ENCODE assay signal across 14 cellular contexts in genomic region chr2:26640781-26641564, GRCh38. TPM values are rescaled to one million over a fixed set of nuclear protein-coding genes. Genes with fewer than 3 reads are reported as not detected.
DNase-seq lines count a peak whose midpoint lies in the region; ATAC-seq and TF ChIP-seq lines count a peak whose summit lies in the region.
"Had no signal": no experiment of that assay in that cellular context is flagged by ENCODE, and none has a peak within 500 bp of the region (broad histone marks: within the 10 kb centered on the region; RNA-seq: fewer than 3 reads in every experiment).

CIB4 (minus strand) TSS chr2:26641366; CDS start chr2:26641314, 52 bp downstream.

- no peaks in the 10 kb centered on the region for H3K36me3 Mint-ChIP-seq in GM23338 (ENCODE audit: low read depth)
- H3K36me3 Mint-ChIP-seq: stimulated activated naive B cell treated with anti-CD40 and anti-IgM and Interleukin-4, amounts not matched to agents 10 μg/mL and 1 μg/mL and 100 μg/mL, for 72 hours had no signal

- ATAC-seq in GM23338, result peak; percentile 26; the same call in 2 of the 3 replicates
- no peak for ATAC-seq in HG03196 (IDR thresholded peaks at IDR 0.05; ENCODE audit: unreplicated experiment)
- no peak for ATAC-seq in HG03045 (IDR thresholded peaks at IDR 0.05; ENCODE audit: unreplicated experiment)

- no peaks in the 10 kb centered on the region for H3F3A ChIP-seq in GM23338 (replicated peaks; ENCODE audit: low read depth)

- no peak within 1 kb of the TSS for H2BK15ac ChIP-seq in neuronal stem cell (ENCODE audit: low read length)

- no peak within 1 kb of the TSS for H4K8ac ChIP-seq in neuronal stem cell (ENCODE audit: low read depth, low read length)

- H3K4me1 Mint-ChIP-seq in GM23338, result peaks cover 22% of the 10 kb centered on the region
- H3K4me1 Mint-ChIP-seq: stimulated activated naive B cell treated with anti-CD40 and anti-IgM and Interleukin-4, amounts not matched to agents 10 μg/mL and 1 μg/mL and 100 μg/mL, for 72 hours had no signal

- H3K27me3 ChIP-seq in GM23338 (ENCODE audit: insufficient read depth) (no peaks in the 10 kb centered on the region), neuronal stem cell (ENCODE audit: control insufficient read depth in 3 of 3, insufficient read depth in 3 of 3, low read depth in 1 of 3, low read length in 3 of 3) (peaks cover 0 to 26% (median 0%) of the 10 kb centered on the region in 3 experiments)

- H2BK120ac ChIP-seq in neuronal stem cell (ENCODE audit: low read depth, low read length), result no peak within 1 kb of the TSS

- H3K4me3 ChIP-seq in GM23338 (no peak within 1 kb of the TSS), epithelial cell of esophagus (ENCODE audit: low read length) (no peak within 1 kb of the TSS), neuronal stem cell (ENCODE audit: low read length in 2 of 2) (no peak within 1 kb of the TSS)
- H3K4me3 ChIP-seq: MG63 had no signal

- no peak within 1 kb of the TSS for H3K4me3 Mint-ChIP-seq in GM23338
- H3K4me3 Mint-ChIP-seq: stimulated activated naive B cell treated with anti-CD40 and anti-IgM and Interleukin-4, amounts not matched to agents 10 μg/mL and 1 μg/mL and 100 μg/mL, for 72 hours had no signal

- peaks cover 0 to 3% of the 10 kb centered on the region in 2 donors for H3K9me3 ChIP-seq in neuronal stem cell (replicated peaks in 1 of 2; ENCODE audit: control insufficient read depth in 2 of 2, insufficient read depth in 1 of 2, low read depth in 1 of 2, low read length in 2 of 2)
- H3K9me3 ChIP-seq: MG63 had no signal

- H3K4me1 ChIP-seq in GM23338 (ENCODE audit: insufficient read depth), result peaks cover 7% of the 10 kb centered on the region; the same call in 1 of the 2 replicates
- peaks cover 14 to 16% of the 10 kb centered on the region in 2 donors for H3K4me1 ChIP-seq in neuronal stem cell (ENCODE audit: control insufficient read depth in 2 of 2, insufficient read depth in 1 of 2, low read depth in 1 of 2, low read length in 2 of 2)

- DNase-seq in GM23338 (ENCODE audit: low spot score) (peak; percentile 59), NCI-H2196 (lab: John Stamatoyannopoulos, UW; ENCODE audit: unreplicated experiment) (peak; percentile 73), epithelial cell of esophagus (ENCODE audit: low read depth) (peak; percentile 52), neuronal stem cell (ENCODE audit: low spot score) (no peak), SKM-1 (lab: John Stamatoyannopoulos, UW; ENCODE audit: unreplicated experiment) (no peak), NCI-H774 (lab: John Stamatoyannopoulos, UW) (no peak)
- DNase-seq: activated gamma-delta T cell; MG63; stimulated activated CD4-positive, alpha-beta T cell treated with anti-CD3 and anti-CD28 coated beads, Interleukin-4, amount 100 ng/mL, for 24 hours; stimulated activated naive B cell treated with anti-CD40 and anti-IgM and Interleukin-4, amounts not matched to agents 10 μg/mL and 1 μg/mL and 100 μg/mL, for 72 hours had no signal

- peaks cover 7% of the 10 kb centered on the region for H3K27me3 Mint-ChIP-seq in GM23338 (ENCODE audit: insufficient read depth, low read depth, poor library complexity)

- H3K4me2 ChIP-seq in GM23338, result no peak within 1 kb of the TSS
- no peak within 1 kb of the TSS for H3K4me2 ChIP-seq in neuronal stem cell (ENCODE audit: insufficient read depth, low read length, poor library complexity, severe bottlenecking)

- H2AFZ ChIP-seq in GM23338 (peak within 1 kb of the TSS; percentile 83), neuronal stem cell (ENCODE audit: low read length) (peak within 1 kb of the TSS; percentile 69)

- H3K4ac ChIP-seq in neuronal stem cell (ENCODE audit: low read length), result peak within 1 kb of the TSS; percentile 26

- H3K36me3 ChIP-seq in GM23338 (ENCODE audit: insufficient read depth), result no peaks in the 10 kb centered on the region
- H3K36me3 ChIP-seq in neuronal stem cell (replicated peaks in 1 of 2; ENCODE audit: control insufficient read depth in 2 of 2, insufficient read depth in 2 of 2, low read length in 2 of 2), result no peaks in the 10 kb centered on the region
- H3K36me3 ChIP-seq: MG63 had no signal

- no peaks in the 10 kb centered on the region for H3K79me1 ChIP-seq in neuronal stem cell (ENCODE audit: low read depth, low read length)

- peak within 1 kb of the TSS; percentile 68 for H2AK5ac ChIP-seq in neuronal stem cell (ENCODE audit: low read depth, low read length)

- H2BK12ac ChIP-seq in neuronal stem cell (ENCODE audit: low read length), result peak within 1 kb of the TSS; percentile 78

- TF ChIP-seq CTCF in GM23338 (conservative IDR thresholded peaks at IDR 0.05; ENCODE audit: low read depth in 2 of 2), result no peak
- TF ChIP-seq CTCF in epithelial cell of esophagus (IDR thresholded peaks at IDR 0.05; ENCODE audit: insufficient read depth, low read depth, low read length, missing control alignments), result no peak

- H2BK5ac ChIP-seq in neuronal stem cell (ENCODE audit: low read length), result no peak within 1 kb of the TSS

- no peaks in the 10 kb centered on the region for H3K9me2 ChIP-seq in GM23338 (ENCODE audit: insufficient read depth)

- no peaks in the 10 kb centered on the region for H4K20me1 ChIP-seq in GM23338 (replicated peaks; ENCODE audit: insufficient read depth)

- WGBS in neuronal stem cell (ENCODE audit: extremely low coverage in 2 of 2, insufficient read length in 2 of 2, insufficient replicate concordance in 1 of 2), 2 donors, result no CpG with 5 or more reads among the region's 8 CpGs

- peak within 1 kb of the TSS; percentile 76 for H3K18ac ChIP-seq in neuronal stem cell (ENCODE audit: low read length)

- H4K91ac ChIP-seq in neuronal stem cell (ENCODE audit: low read depth, low read length, poor library complexity), result no peak within 1 kb of the TSS

- H3K9me3 Mint-ChIP-seq in GM23338, result no peaks in the 10 kb centered on the region
- H3K9me3 Mint-ChIP-seq: stimulated activated naive B cell treated with anti-CD40 and anti-IgM and Interleukin-4, amounts not matched to agents 10 μg/mL and 1 μg/mL and 100 μg/mL, for 72 hours had no signal

- no peak within 1 kb of the TSS for H3K27ac Mint-ChIP-seq in GM23338
- H3K27ac Mint-ChIP-seq: stimulated activated naive B cell treated with anti-CD40 and anti-IgM and Interleukin-4, amounts not matched to agents 10 μg/mL and 1 μg/mL and 100 μg/mL, for 72 hours had no signal

- no peak within 1 kb of the TSS for H3K23ac ChIP-seq in neuronal stem cell (ENCODE audit: low read depth, low read length, poor library complexity)

- H3K27ac ChIP-seq in GM23338 (ENCODE audit: low read depth) (no peak within 1 kb of the TSS), neuronal stem cell (replicated peaks; ENCODE audit: low read length) (no peak within 1 kb of the TSS)

- no peak within 1 kb of the TSS for H3K9ac ChIP-seq in neuronal stem cell (ENCODE audit: low read depth, low read length, poor library complexity)

- no peaks in the 10 kb centered on the region for H3K79me2 ChIP-seq in GM23338 (replicated peaks; ENCODE audit: insufficient read depth)

- H3K14ac ChIP-seq in neuronal stem cell (ENCODE audit: low read length), result no peak within 1 kb of the TSS

TF ChIP-seq in GM23338, 12 proteins besides CTCF, POLR2A, EP300 and RAD21 (continues in another document):
- TF ChIP-seq NANOG (IDR thresholded peaks at IDR 0.05; ENCODE audit: borderline replicate concordance) (no peak), CREB1 (CRISPR knock-in tag; IDR thresholded peaks at IDR 0.05; ENCODE audit: low read depth) (no peak), POLR2AphosphoS5 (IDR thresholded peaks at IDR 0.05; ENCODE audit: low read depth) (no peak), EZH2 (IDR thresholded peaks at IDR 0.05; ENCODE audit: low read depth, unreplicated experiment) (no peak), ZNF331 (CRISPR knock-in tag; IDR thresholded peaks at IDR 0.05; ENCODE audit: low read depth) (no peak), STAT1 (IDR thresholded peaks at IDR 0.05; ENCODE audit: unreplicated experiment) (no peak), EZH2phosphoT487 (IDR thresholded peaks at IDR 0.05; ENCODE audit: unreplicated experiment) (no peak), JUNB (IDR thresholded peaks at IDR 0.05; ENCODE audit: unreplicated experiment) (no peak), REST (IDR thresholded peaks at IDR 0.05; ENCODE audit: unreplicated experiment) (no peak), ETS1 (IDR thresholded peaks at IDR 0.05) (no peak), ZNF114 (CRISPR knock-in tag; IDR thresholded peaks at IDR 0.05) (no peak)

RNA-seq across cellular contexts. Expression of gene CIB4, which starts in this region (rescaled TPM):
- not detected in 2 replicates for total RNA-seq in GM23338 (2014; rRNA removed; shearing (Covaris generic))
- not detected in 2 replicates for polyA plus RNA-seq in GM23338 (2016; fragmentation: Nextera tagmentation; extraction: Ambion mirVana)
- not detected for polyA plus RNA-seq in neuronal stem cell (2013, experiment 1 of 2)
- polyA plus RNA-seq in neuronal stem cell (2013, experiment 2 of 2), result not detected
- total RNA-seq: T-helper 2 cell treated with Interferon-gamma antibody and Interleukin-4, amounts not matched to agents 100 ng/mL and 5 ng/mL, for 36 hours had no signal
- polyA plus RNA-seq: esophagus had no signal

Comparison
In these comparisons a context has a peak if more than half of its experiments do, and no peak if none do; other contexts are left out.
1. Peak in DNase-seq and ATAC-seq in GM23338; RNA of the gene not detected or under 1 TPM.
2. DNase-seq: peak in NCI-H2196 (single experiment) and epithelial cell of esophagus (single experiment); none in neuronal stem cell (single experiment), SKM-1 (single experiment) and NCI-H774 (single experiment).